1 cellular context compared by ENCODE assay signal in the genomic region with DNA sequence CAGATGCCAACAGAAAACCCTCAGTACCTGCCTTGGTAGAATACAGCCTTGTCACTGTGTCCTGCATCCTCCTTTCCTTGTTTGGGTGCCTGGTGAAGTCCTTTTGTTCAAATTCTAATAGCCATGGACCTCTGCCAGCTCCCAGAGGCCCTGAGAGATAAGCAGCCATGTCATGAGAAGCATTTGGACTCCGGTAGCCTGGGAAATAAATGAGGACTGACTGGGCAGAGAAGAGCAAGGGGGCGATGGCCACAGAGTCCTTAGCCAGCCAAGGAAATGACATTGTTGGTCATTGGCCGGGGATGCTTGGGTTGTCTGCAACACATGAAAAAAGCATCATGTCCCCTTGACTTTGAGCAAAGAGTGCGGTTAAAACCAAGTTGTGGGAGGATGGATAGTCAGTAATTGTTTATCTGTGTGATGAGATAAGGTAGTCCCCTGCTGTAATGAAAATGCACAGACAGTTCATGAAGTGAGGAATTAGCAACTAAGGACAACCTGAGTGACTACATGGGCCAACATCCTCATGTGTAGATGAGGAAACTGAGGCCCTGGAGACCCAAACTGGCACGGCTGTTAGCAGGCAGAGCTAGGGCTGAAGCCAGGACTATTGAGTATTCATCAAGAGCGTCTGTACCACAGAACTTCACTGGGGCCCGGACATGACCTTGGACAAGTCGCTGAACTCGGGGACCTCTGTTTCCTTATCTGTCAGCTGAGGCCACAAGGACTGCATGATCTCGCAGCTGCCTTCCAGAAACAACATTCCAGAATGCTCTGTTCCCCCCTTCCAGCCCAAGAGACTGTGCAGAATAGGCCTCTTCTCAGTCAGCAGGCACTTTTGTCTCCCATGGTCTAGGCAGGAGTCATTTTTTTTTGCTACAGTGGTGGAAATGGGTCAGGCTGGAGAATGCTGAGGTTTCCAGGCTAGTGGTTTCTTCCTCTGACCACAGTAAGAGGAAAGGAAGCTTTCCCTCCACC.
TF ChIP-seq lines count a peak whose summit lies in the region.

No MANE protein-coding gene starts in this region.

TF ChIP-seq in K562, 482 proteins besides CTCF, POLR2A, EP300 and RAD21 (continued from another document and continues in another):
- TF ChIP-seq, protein P1, sequence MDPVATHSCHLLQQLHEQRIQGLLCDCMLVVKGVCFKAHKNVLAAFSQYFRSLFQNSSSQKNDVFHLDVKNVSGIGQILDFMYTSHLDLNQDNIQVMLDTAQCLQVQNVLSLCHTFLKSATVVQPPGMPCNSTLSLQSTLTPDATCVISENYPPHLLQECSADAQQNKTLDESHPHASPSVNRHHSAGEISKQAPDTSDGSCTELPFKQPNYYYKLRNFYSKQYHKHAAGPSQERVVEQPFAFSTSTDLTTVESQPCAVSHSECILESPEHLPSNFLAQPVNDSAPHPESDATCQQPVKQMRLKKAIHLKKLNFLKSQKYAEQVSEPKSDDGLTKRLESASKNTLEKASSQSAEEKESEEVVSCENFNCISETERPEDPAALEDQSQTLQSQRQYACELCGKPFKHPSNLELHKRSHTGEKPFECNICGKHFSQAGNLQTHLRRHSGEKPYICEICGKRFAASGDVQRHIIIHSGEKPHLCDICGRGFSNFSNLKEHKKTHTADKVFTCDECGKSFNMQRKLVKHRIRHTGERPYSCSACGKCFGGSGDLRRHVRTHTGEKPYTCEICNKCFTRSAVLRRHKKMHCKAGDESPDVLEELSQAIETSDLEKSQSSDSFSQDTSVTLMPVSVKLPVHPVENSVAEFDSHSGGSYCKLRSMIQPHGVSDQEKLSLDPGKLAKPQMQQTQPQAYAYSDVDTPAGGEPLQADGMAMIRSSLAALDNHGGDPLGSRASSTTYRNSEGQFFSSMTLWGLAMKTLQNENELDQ (CRISPR knock-in tag; IDR thresholded peaks at IDR 0.05; ENCODE audit: borderline replicate concordance), result no peak
- no peak for TF ChIP-seq FOXA3 (CRISPR knock-in tag; conservative IDR thresholded peaks at IDR 0.05 in 1 of 2, IDR thresholded peaks at IDR 0.05 in 1 of 2)
- no peak for TF ChIP-seq CC2D1A (IDR thresholded peaks at IDR 0.05)
- TF ChIP-seq, protein P2, sequence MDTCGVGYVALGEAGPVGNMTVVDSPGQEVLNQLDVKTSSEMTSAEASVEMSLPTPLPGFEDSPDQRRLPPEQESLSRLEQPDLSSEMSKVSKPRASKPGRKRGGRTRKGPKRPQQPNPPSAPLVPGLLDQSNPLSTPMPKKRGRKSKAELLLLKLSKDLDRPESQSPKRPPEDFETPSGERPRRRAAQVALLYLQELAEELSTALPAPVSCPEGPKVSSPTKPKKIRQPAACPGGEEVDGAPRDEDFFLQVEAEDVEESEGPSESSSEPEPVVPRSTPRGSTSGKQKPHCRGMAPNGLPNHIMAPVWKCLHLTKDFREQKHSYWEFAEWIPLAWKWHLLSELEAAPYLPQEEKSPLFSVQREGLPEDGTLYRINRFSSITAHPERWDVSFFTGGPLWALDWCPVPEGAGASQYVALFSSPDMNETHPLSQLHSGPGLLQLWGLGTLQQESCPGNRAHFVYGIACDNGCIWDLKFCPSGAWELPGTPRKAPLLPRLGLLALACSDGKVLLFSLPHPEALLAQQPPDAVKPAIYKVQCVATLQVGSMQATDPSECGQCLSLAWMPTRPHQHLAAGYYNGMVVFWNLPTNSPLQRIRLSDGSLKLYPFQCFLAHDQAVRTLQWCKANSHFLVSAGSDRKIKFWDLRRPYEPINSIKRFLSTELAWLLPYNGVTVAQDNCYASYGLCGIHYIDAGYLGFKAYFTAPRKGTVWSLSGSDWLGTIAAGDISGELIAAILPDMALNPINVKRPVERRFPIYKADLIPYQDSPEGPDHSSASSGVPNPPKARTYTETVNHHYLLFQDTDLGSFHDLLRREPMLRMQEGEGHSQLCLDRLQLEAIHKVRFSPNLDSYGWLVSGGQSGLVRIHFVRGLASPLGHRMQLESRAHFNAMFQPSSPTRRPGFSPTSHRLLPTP (IDR thresholded peaks at IDR 0.05; ENCODE audit: borderline replicate concordance, extremely low read depth, insufficient read length), result no peak
- TF ChIP-seq, protein P3, sequence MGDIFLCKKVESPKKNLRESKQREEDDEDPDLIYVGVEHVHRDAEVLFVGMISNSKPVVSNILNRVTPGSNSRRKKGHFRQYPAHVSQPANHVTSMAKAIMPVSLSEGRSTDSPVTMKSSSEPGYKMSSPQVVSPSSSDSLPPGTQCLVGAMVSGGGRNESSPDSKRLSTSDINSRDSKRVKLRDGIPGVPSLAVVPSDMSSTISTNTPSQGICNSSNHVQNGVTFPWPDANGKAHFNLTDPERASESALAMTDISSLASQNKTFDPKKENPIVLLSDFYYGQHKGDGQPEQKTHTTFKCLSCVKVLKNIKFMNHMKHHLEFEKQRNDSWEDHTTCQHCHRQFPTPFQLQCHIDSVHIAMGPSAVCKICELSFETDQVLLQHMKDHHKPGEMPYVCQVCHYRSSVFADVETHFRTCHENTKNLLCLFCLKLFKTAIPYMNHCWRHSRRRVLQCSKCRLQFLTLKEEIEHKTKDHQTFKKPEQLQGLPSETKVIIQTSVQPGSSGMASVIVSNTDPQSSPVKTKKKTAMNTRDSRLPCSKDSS (IDR thresholded peaks at IDR 0.05; ENCODE audit: low read depth, partially characterized antibody), result no peak
- peak; percentile 72 for TF ChIP-seq FOXJ2 (tag; IDR thresholded peaks at IDR 0.05)
- TF ChIP-seq, protein P4, sequence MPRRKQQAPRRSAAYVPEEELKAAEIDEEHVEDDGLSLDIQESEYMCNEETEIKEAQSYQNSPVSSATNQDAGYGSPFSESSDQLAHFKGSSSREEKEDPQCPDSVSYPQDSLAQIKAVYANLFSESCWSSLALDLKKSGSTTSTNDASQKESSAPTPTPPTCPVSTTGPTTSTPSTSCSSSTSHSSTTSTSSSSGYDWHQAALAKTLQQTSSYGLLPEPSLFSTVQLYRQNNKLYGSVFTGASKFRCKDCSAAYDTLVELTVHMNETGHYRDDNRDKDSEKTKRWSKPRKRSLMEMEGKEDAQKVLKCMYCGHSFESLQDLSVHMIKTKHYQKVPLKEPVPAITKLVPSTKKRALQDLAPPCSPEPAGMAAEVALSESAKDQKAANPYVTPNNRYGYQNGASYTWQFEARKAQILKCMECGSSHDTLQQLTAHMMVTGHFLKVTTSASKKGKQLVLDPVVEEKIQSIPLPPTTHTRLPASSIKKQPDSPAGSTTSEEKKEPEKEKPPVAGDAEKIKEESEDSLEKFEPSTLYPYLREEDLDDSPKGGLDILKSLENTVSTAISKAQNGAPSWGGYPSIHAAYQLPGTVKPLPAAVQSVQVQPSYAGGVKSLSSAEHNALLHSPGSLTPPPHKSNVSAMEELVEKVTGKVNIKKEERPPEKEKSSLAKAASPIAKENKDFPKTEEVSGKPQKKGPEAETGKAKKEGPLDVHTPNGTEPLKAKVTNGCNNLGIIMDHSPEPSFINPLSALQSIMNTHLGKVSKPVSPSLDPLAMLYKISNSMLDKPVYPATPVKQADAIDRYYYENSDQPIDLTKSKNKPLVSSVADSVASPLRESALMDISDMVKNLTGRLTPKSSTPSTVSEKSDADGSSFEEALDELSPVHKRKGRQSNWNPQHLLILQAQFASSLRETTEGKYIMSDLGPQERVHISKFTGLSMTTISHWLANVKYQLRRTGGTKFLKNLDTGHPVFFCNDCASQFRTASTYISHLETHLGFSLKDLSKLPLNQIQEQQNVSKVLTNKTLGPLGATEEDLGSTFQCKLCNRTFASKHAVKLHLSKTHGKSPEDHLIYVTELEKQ (CRISPR knock-in tag; IDR thresholded peaks at IDR 0.05), result no peak
- no peak for TF ChIP-seq NFE2L1 (tag; IDR thresholded peaks at IDR 0.05; ENCODE audit: borderline replicate concordance, low read depth)
- TF ChIP-seq MAFG (tag; conservative IDR thresholded peaks at IDR 0.05), result no peak
- no peak for TF ChIP-seq ZNF23 (CRISPR knock-in tag; IDR thresholded peaks at IDR 0.05)
- no peak for TF ChIP-seq ZNF217 (CRISPR knock-in tag; IDR thresholded peaks at IDR 0.05)
- TF ChIP-seq, protein P5, sequence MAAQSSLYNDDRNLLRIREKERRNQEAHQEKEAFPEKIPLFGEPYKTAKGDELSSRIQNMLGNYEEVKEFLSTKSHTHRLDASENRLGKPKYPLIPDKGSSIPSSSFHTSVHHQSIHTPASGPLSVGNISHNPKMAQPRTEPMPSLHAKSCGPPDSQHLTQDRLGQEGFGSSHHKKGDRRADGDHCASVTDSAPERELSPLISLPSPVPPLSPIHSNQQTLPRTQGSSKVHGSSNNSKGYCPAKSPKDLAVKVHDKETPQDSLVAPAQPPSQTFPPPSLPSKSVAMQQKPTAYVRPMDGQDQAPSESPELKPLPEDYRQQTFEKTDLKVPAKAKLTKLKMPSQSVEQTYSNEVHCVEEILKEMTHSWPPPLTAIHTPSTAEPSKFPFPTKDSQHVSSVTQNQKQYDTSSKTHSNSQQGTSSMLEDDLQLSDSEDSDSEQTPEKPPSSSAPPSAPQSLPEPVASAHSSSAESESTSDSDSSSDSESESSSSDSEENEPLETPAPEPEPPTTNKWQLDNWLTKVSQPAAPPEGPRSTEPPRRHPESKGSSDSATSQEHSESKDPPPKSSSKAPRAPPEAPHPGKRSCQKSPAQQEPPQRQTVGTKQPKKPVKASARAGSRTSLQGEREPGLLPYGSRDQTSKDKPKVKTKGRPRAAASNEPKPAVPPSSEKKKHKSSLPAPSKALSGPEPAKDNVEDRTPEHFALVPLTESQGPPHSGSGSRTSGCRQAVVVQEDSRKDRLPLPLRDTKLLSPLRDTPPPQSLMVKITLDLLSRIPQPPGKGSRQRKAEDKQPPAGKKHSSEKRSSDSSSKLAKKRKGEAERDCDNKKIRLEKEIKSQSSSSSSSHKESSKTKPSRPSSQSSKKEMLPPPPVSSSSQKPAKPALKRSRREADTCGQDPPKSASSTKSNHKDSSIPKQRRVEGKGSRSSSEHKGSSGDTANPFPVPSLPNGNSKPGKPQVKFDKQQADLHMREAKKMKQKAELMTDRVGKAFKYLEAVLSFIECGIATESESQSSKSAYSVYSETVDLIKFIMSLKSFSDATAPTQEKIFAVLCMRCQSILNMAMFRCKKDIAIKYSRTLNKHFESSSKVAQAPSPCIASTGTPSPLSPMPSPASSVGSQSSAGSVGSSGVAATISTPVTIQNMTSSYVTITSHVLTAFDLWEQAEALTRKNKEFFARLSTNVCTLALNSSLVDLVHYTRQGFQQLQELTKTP (IDR thresholded peaks at IDR 0.05; ENCODE audit: low read depth in 1 of 2, partially characterized antibody in 2 of 2), result no peak
- TF ChIP-seq TARDBP (IDR thresholded peaks at IDR 0.05), result no peak
- TF ChIP-seq, protein P6, sequence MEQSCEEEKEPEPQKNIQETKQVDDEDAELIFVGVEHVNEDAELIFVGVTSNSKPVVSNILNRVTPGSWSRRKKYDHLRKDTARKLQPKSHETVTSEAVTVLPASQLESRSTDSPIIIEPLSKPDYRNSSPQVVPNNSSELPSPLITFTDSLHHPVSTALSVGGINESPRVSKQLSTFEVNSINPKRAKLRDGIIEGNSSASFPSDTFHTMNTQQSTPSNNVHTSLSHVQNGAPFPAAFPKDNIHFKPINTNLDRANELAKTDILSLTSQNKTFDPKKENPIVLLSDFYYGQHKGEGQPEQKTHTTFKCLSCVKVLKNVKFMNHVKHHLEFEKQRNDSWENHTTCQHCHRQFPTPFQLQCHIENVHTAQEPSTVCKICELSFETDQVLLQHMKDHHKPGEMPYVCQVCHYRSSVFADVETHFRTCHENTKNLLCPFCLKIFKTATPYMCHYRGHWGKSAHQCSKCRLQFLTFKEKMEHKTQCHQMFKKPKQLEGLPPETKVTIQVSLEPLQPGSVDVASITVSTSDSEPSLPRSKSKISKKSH (CRISPR knock-in tag; IDR thresholded peaks at IDR 0.05), result no peak
- no peak for TF ChIP-seq SRF (CRISPR knock-in tag; IDR thresholded peaks at IDR 0.05)
- no peak for TF ChIP-seq ZNF174 (CRISPR knock-in tag; IDR thresholded peaks at IDR 0.05)
- no peak for TF ChIP-seq JUND (IDR thresholded peaks at IDR 0.05; ENCODE audit: borderline replicate concordance, low read depth, low read length)
- TF ChIP-seq JUND (tag; IDR thresholded peaks at IDR 0.05; ENCODE audit: borderline replicate concordance, low read depth, low read length), result no peak; the same call in 2 of the 3 replicates
- TF ChIP-seq CEBPG (CRISPR knock-in tag; IDR thresholded peaks at IDR 0.05), result no peak
- TF ChIP-seq CEBPG (tag; conservative IDR thresholded peaks at IDR 0.05 in 1 of 2, IDR thresholded peaks at IDR 0.05 in 1 of 2), result no peak
- TF ChIP-seq SMARCA4 (IDR thresholded peaks at IDR 0.05), result no peak
- no peak for TF ChIP-seq TRIM24 (IDR thresholded peaks at IDR 0.05)
- peak; percentile 44; the same call in 1 of the 2 replicates for TF ChIP-seq BACH1 (tag; IDR thresholded peaks at IDR 0.05)
- no peak for TF ChIP-seq ZNF561 (CRISPR knock-in tag; conservative IDR thresholded peaks at IDR 0.05)
- TF ChIP-seq, protein P7, sequence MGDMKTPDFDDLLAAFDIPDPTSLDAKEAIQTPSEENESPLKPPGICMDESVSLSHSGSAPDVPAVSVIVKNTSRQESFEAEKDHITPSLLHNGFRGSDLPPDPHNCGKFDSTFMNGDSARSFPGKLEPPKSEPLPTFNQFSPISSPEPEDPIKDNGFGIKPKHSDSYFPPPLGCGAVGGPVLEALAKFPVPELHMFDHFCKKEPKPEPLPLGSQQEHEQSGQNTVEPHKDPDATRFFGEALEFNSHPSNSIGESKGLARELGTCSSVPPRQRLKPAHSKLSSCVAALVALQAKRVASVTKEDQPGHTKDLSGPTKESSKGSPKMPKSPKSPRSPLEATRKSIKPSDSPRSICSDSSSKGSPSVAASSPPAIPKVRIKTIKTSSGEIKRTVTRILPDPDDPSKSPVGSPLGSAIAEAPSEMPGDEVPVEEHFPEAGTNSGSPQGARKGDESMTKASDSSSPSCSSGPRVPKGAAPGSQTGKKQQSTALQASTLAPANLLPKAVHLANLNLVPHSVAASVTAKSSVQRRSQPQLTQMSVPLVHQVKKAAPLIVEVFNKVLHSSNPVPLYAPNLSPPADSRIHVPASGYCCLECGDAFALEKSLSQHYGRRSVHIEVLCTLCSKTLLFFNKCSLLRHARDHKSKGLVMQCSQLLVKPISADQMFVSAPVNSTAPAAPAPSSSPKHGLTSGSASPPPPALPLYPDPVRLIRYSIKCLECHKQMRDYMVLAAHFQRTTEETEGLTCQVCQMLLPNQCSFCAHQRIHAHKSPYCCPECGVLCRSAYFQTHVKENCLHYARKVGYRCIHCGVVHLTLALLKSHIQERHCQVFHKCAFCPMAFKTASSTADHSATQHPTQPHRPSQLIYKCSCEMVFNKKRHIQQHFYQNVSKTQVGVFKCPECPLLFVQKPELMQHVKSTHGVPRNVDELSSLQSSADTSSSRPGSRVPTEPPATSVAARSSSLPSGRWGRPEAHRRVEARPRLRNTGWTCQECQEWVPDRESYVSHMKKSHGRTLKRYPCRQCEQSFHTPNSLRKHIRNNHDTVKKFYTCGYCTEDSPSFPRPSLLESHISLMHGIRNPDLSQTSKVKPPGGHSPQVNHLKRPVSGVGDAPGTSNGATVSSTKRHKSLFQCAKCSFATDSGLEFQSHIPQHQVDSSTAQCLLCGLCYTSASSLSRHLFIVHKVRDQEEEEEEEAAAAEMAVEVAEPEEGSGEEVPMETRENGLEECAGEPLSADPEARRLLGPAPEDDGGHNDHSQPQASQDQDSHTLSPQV (IDR thresholded peaks at IDR 0.05), result no peak
- TF ChIP-seq, protein P8, sequence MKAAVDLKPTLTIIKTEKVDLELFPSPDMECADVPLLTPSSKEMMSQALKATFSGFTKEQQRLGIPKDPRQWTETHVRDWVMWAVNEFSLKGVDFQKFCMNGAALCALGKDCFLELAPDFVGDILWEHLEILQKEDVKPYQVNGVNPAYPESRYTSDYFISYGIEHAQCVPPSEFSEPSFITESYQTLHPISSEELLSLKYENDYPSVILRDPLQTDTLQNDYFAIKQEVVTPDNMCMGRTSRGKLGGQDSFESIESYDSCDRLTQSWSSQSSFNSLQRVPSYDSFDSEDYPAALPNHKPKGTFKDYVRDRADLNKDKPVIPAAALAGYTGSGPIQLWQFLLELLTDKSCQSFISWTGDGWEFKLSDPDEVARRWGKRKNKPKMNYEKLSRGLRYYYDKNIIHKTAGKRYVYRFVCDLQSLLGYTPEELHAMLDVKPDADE (conservative IDR thresholded peaks at IDR 0.05; ENCODE audit: control insufficient read depth, low read depth, low read length), result no peak
- no peak for TF ChIP-seq MTA1 (IDR thresholded peaks at IDR 0.05; ENCODE audit: borderline replicate concordance)
- no peak for TF ChIP-seq RFX5 (IDR thresholded peaks at IDR 0.05; ENCODE audit: low read depth, low read length)
- no peak for TF ChIP-seq HMG20B (CRISPR knock-in tag; IDR thresholded peaks at IDR 0.05)
- TF ChIP-seq ZNF584 (CRISPR knock-in tag; IDR thresholded peaks at IDR 0.05; ENCODE audit: low read depth), result no peak
